ENCODE assay signal across 6 cellular contexts in genomic region chr9:26078706-26079105, GRCh38.
"Had no signal": no experiment of that assay in that cellular context is flagged by ENCODE, and none has a peak within 500 bp of the region (broad histone marks: within the 10 kb centered on the region; RNA-seq: fewer than 3 reads in every experiment).

No MANE protein-coding gene starts in this region.

- H3K36me3 Mint-ChIP-seq: IgD-negative memory B cell had no signal

- H3K4me1 Mint-ChIP-seq: GM23338, H9, IgD-negative memory B cell had no signal

- H3K4me3 ChIP-seq: GM23338 had no signal

- ATAC-seq: GM23338, HepG2 had no signal

- H3K27ac Mint-ChIP-seq: GM23338, H9, IgD-negative memory B cell had no signal

- DNase-seq: H9, HCEC 1CT, KBM-7 had no signal

- H3K4me3 Mint-ChIP-seq: GM23338, H9, IgD-negative memory B cell had no signal

- H3K27me3 Mint-ChIP-seq: IgD-negative memory B cell had no signal
